In genomic region chr6:166725571-166725970, GRCh38 we compare ENCODE assay signal across 32 cellular contexts.
"Had no signal": no experiment of that assay in that cellular context is flagged by ENCODE, and none has a peak within 500 bp of the region (broad histone marks: within the 10 kb centered on the region; RNA-seq: fewer than 3 reads in every experiment).

No MANE protein-coding gene starts in this region.

- H3K36me3 ChIP-seq: adrenal gland, ascending aorta, breast epithelium, cardiac muscle cell, colonic mucosa, esophagus muscularis mucosa, gastrocnemius medialis, heart left ventricle had no signal

- H3K27ac Mint-ChIP-seq: activated CD4-positive, alpha-beta T cell treated with anti-CD3 and anti-CD28 coated beads for 36 hours; activated CD4-positive, alpha-beta T cell treated with anti-CD3 and anti-CD28 coated beads, Interleukin-2, amount 10 ng/mL, durations not matched to agents 24 days and 14 days; activated CD8-positive, alpha-beta T cell treated with anti-CD3 and anti-CD28 coated beads for 36 hours; activated naive CD8-positive, alpha-beta T cell treated with anti-CD3 and anti-CD28 coated beads for 36 hours; activated naive CD8-positive, alpha-beta T cell treated with anti-CD3 and anti-CD28 coated beads, Interleukin-2, amount 50 U/mL, for 24 hours; activated T-helper 17 cell treated with anti-CD3 and anti-CD28 coated beads, Interleukin-2, amount 50 U/mL, for 72 hours; brain; dendritic cell treated with granulocyte-macrophage colony-stimulating factor and Interleukin-4, amounts not matched to agents 40 ng/mL and 50 ng/mL, for 4 days had no signal

- H3K4me3 Mint-ChIP-seq: activated CD4-positive, alpha-beta T cell treated with anti-CD3 and anti-CD28 coated beads for 36 hours; activated CD4-positive, alpha-beta T cell treated with anti-CD3 and anti-CD28 coated beads, Interleukin-2, amount 10 ng/mL, durations not matched to agents 24 days and 14 days; activated CD8-positive, alpha-beta T cell treated with anti-CD3 and anti-CD28 coated beads for 36 hours; activated naive CD8-positive, alpha-beta T cell treated with anti-CD3 and anti-CD28 coated beads for 36 hours; activated naive CD8-positive, alpha-beta T cell treated with anti-CD3 and anti-CD28 coated beads, Interleukin-2, amount 50 U/mL, for 24 hours; activated T-cell treated with anti-CD3 and anti-CD28 coated beads, Interleukin-2, amount 50 U/mL, for 4 hours; activated T-helper 17 cell treated with anti-CD3 and anti-CD28 coated beads, Interleukin-2, amount 50 U/mL, for 72 hours; brain; dendritic cell treated with granulocyte-macrophage colony-stimulating factor and Interleukin-4, amounts not matched to agents 40 ng/mL and 50 ng/mL, for 4 days had no signal

- H3K9me3 ChIP-seq: adrenal gland, ascending aorta, breast epithelium, colonic mucosa, esophagus muscularis mucosa, gastrocnemius medialis, heart left ventricle had no signal

- H3K4me3 ChIP-seq: adrenal gland, ascending aorta, breast epithelium, cardiac muscle cell, colonic mucosa, dorsolateral prefrontal cortex, esophagus muscularis mucosa, gastrocnemius medialis, heart left ventricle had no signal

- H3K9me3 Mint-ChIP-seq: activated CD4-positive, alpha-beta T cell treated with anti-CD3 and anti-CD28 coated beads, Interleukin-2, amount 10 ng/mL, durations not matched to agents 24 days and 14 days; activated CD8-positive, alpha-beta T cell treated with anti-CD3 and anti-CD28 coated beads for 36 hours; activated naive CD8-positive, alpha-beta T cell treated with anti-CD3 and anti-CD28 coated beads for 36 hours; activated naive CD8-positive, alpha-beta T cell treated with anti-CD3 and anti-CD28 coated beads, Interleukin-2, amount 50 U/mL, for 24 hours; activated T-cell treated with anti-CD3 and anti-CD28 coated beads, Interleukin-2, amount 50 U/mL, for 4 hours; activated T-helper 17 cell treated with anti-CD3 and anti-CD28 coated beads, Interleukin-2, amount 50 U/mL, for 72 hours; brain; dendritic cell treated with granulocyte-macrophage colony-stimulating factor and Interleukin-4, amounts not matched to agents 40 ng/mL and 50 ng/mL, for 4 days had no signal

- H3K36me3 Mint-ChIP-seq: activated naive CD8-positive, alpha-beta T cell treated with anti-CD3 and anti-CD28 coated beads for 36 hours; brain had no signal

- H3K4me1 Mint-ChIP-seq: activated CD4-positive, alpha-beta T cell treated with anti-CD3 and anti-CD28 coated beads, Interleukin-2, amount 10 ng/mL, durations not matched to agents 24 days and 14 days; activated T-helper 17 cell treated with anti-CD3 and anti-CD28 coated beads, Interleukin-2, amount 50 U/mL, for 72 hours had no signal

- H3K27me3 ChIP-seq: adrenal gland, ascending aorta, breast epithelium, cardiac muscle cell, colonic mucosa, dorsolateral prefrontal cortex, esophagus muscularis mucosa, foreskin keratinocyte, gastrocnemius medialis, heart left ventricle had no signal

- DNase-seq: activated CD4-positive, alpha-beta T cell treated with anti-CD3 and anti-CD28 coated beads for 36 hours; activated CD4-positive, alpha-beta T cell treated with anti-CD3 and anti-CD28 coated beads, Interleukin-2, amount 10 ng/mL, durations not matched to agents 24 days and 14 days; activated CD4-positive, CD25-positive, alpha-beta regulatory T cell; activated CD4-positive, CD25-positive, alpha-beta regulatory T cell treated with anti-CD3 and anti-CD28 coated beads, Interleukin-2, amount 50 U/mL, for 72 hours; activated CD8-positive, alpha-beta memory T cell treated with anti-CD3 and anti-CD28 coated beads for 24 hours; activated CD8-positive, alpha-beta T cell treated with anti-CD3 and anti-CD28 coated beads for 36 hours; activated effector memory CD4-positive, alpha-beta T cell treated with Interleukin-2 at 50 U/mL for 16 hours; activated gamma-delta T cell treated with Interleukin-2 at 50 U/mL for 16 hours; activated naive CD4-positive, alpha-beta T cell treated with anti-CD3 and anti-CD28 coated beads, Interleukin-2, amount 50 U/mL, for 16 hours; activated naive CD4-positive, alpha-beta T cell treated with Interleukin-2 at 50 U/mL for 16 hours; activated naive CD8-positive, alpha-beta T cell treated with anti-CD3 and anti-CD28 coated beads for 36 hours; activated naive CD8-positive, alpha-beta T cell treated with anti-CD3 and anti-CD28 coated beads, Interleukin-2, amount 50 U/mL, for 24 hours; activated T-cell treated with anti-CD3 and anti-CD28 coated beads, Interleukin-2, amount 50 U/mL, for 4 hours; adrenal gland; central memory CD4-positive, alpha-beta T cell; cerebellar nuclear complex; colonic mucosa; dorsolateral prefrontal cortex; effector memory CD4-positive, alpha-beta T cell; erythroblast; foreskin keratinocyte; gastrocnemius medialis; glutamatergic neuron; heart left ventricle; T-helper 2 cell had no signal

- H3K27me3 Mint-ChIP-seq: activated CD4-positive, alpha-beta T cell treated with anti-CD3 and anti-CD28 coated beads for 36 hours; activated CD4-positive, alpha-beta T cell treated with anti-CD3 and anti-CD28 coated beads, Interleukin-2, amount 10 ng/mL, durations not matched to agents 24 days and 14 days; activated CD8-positive, alpha-beta T cell treated with anti-CD3 and anti-CD28 coated beads for 36 hours; activated naive CD8-positive, alpha-beta T cell treated with anti-CD3 and anti-CD28 coated beads for 36 hours; activated naive CD8-positive, alpha-beta T cell treated with anti-CD3 and anti-CD28 coated beads, Interleukin-2, amount 50 U/mL, for 24 hours; activated T-helper 17 cell treated with anti-CD3 and anti-CD28 coated beads, Interleukin-2, amount 50 U/mL, for 72 hours; dendritic cell treated with granulocyte-macrophage colony-stimulating factor and Interleukin-4, amounts not matched to agents 40 ng/mL and 50 ng/mL, for 4 days had no signal

- H3K4me1 ChIP-seq: adrenal gland, ascending aorta, breast epithelium, colonic mucosa, esophagus muscularis mucosa, gastrocnemius medialis, heart left ventricle had no signal

- H3K27ac ChIP-seq: adrenal gland, ascending aorta, breast epithelium, cardiac muscle cell, colonic mucosa, dorsolateral prefrontal cortex, esophagus muscularis mucosa, foreskin keratinocyte, gastrocnemius medialis, heart left ventricle had no signal

- ATAC-seq: activated CD4-positive, alpha-beta T cell treated with anti-CD3 and anti-CD28 coated beads for 36 hours; activated CD8-positive, alpha-beta T cell treated with anti-CD3 and anti-CD28 coated beads for 36 hours; activated naive CD8-positive, alpha-beta T cell treated with anti-CD3 and anti-CD28 coated beads, Interleukin-2, amount 50 U/mL, for 24 hours; activated T-cell treated with anti-CD3 and anti-CD28 coated beads, Interleukin-2, amount 50 U/mL, for 4 hours; activated T-helper 17 cell treated with anti-CD3 and anti-CD28 coated beads, Interleukin-2, amount 50 U/mL, for 72 hours; gastrocnemius medialis; heart left ventricle had no signal
